ENCODE assay signal across 11 cellular contexts in genomic region chr9:7363777-7364477, GRCh38.
"Had no signal": no experiment of that assay in that cellular context is flagged by ENCODE, and none has a peak within 500 bp of the region (broad histone marks: within the 10 kb centered on the region; RNA-seq: fewer than 3 reads in every experiment).

No MANE protein-coding gene starts in this region.

- H3K4me3 ChIP-seq: adrenal gland, body of pancreas, tibial artery had no signal

- H3K27ac Mint-ChIP-seq: activated B cell treated with CpG ODN at 0.5 μM for 24 hours; activated CD4-positive, alpha-beta T cell treated with anti-CD3 and anti-CD28 coated beads, Interleukin-2, amount 10 ng/mL, durations not matched to agents 24 days and 14 days; stimulated activated memory B cell treated with anti-CD40 and anti-IgM and Interleukin-4, amounts not matched to agents 10 μg/mL and 1 μg/mL and 100 μg/mL, for 72 hours had no signal

- H3K9me3 Mint-ChIP-seq: activated B cell treated with CpG ODN at 0.5 μM for 24 hours; activated CD4-positive, alpha-beta T cell treated with anti-CD3 and anti-CD28 coated beads, Interleukin-2, amount 10 ng/mL, durations not matched to agents 24 days and 14 days; stimulated activated memory B cell treated with anti-CD40 and anti-IgM and Interleukin-4, amounts not matched to agents 10 μg/mL and 1 μg/mL and 100 μg/mL, for 72 hours had no signal

- H3K27ac ChIP-seq: adrenal gland, body of pancreas, tibial artery had no signal

- DNase-seq: activated B cell treated with CpG ODN at 0.5 μM for 24 hours; activated CD4-positive, alpha-beta T cell treated with anti-CD3 and anti-CD28 coated beads, Interleukin-2, amount 10 ng/mL, durations not matched to agents 24 days and 14 days; activated CD8-positive, alpha-beta memory T cell treated with anti-CD3 and anti-CD28 coated beads for 24 hours; activated naive CD4-positive, alpha-beta T cell treated with anti-CD3 and anti-CD28 coated beads, Interleukin-2, amount 50 U/mL, for 16 hours; activated T-cell treated with anti-CD3 and anti-CD28 coated beads for 4 hours; adrenal gland; body of pancreas; dermis blood vessel endothelial cell; left cardiac atrium; tibial artery had no signal

- H3K27me3 Mint-ChIP-seq: activated B cell treated with CpG ODN at 0.5 μM for 24 hours; activated CD4-positive, alpha-beta T cell treated with anti-CD3 and anti-CD28 coated beads, Interleukin-2, amount 10 ng/mL, durations not matched to agents 24 days and 14 days had no signal

- ATAC-seq: body of pancreas; left cardiac atrium; stimulated activated memory B cell treated with anti-CD40 and anti-IgM and Interleukin-4, amounts not matched to agents 10 μg/mL and 1 μg/mL and 100 μg/mL, for 72 hours had no signal

- H3K4me1 ChIP-seq: body of pancreas, tibial artery had no signal

- H3K9me3 ChIP-seq: adrenal gland, body of pancreas, tibial artery had no signal

- H3K4me3 Mint-ChIP-seq: activated B cell treated with CpG ODN at 0.5 μM for 24 hours; activated CD4-positive, alpha-beta T cell treated with anti-CD3 and anti-CD28 coated beads, Interleukin-2, amount 10 ng/mL, durations not matched to agents 24 days and 14 days; stimulated activated memory B cell treated with anti-CD40 and anti-IgM and Interleukin-4, amounts not matched to agents 10 μg/mL and 1 μg/mL and 100 μg/mL, for 72 hours had no signal

- H3K27me3 ChIP-seq: adrenal gland, body of pancreas, tibial artery had no signal

- H3K4me1 Mint-ChIP-seq: activated B cell treated with CpG ODN at 0.5 μM for 24 hours; activated CD4-positive, alpha-beta T cell treated with anti-CD3 and anti-CD28 coated beads, Interleukin-2, amount 10 ng/mL, durations not matched to agents 24 days and 14 days; stimulated activated memory B cell treated with anti-CD40 and anti-IgM and Interleukin-4, amounts not matched to agents 10 μg/mL and 1 μg/mL and 100 μg/mL, for 72 hours had no signal

- H3K36me3 ChIP-seq: adrenal gland, tibial artery had no signal

- H3K36me3 Mint-ChIP-seq: stimulated activated memory B cell treated with anti-CD40 and anti-IgM and Interleukin-4, amounts not matched to agents 10 μg/mL and 1 μg/mL and 100 μg/mL, for 72 hours had no signal
